25 cellular contexts compared by ENCODE assay signal in the genomic region with DNA sequence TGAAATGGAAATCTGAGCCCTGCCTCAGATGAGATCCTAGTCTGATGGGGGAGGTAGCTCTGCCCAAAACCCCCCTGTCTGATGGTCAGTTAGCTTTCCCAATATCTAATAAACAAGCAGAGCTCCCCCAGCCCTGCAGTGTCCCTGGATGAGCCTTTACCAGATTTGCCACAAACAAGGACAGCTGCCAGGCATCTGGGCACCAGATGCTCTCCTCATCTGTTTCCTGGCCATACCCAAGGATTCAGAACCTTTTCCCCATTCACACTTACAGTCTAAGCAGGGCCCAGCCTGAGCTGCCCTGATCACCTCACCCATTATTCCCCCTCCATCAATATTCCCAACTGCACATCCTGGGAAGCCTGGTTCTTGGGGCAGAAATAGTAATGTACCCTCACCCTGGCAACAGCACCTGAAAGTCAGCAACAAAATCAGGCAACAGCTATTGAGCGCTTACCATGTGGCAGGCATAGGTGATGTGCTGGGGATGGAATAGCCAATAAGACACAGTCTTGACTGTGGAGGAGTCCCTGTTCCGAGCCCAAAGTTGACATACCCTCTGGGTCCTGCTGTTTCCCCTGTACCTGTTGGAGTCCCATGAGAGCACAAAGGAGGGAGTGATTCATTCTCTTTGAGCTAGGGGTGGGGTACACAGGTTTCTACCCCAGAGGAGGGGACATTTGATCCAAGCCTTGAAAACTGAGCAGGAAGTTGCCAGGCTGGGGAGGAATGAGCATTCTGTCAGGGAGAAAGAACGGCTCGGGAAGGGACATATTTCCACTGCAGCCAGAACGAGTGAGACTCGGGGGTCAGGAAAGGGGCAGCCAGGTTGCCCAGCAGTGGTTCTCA.
"Had no signal": no experiment of that assay in that cellular context is flagged by ENCODE, and none has a peak within 500 bp of the region (broad histone marks: within the 10 kb centered on the region; RNA-seq: fewer than 3 reads in every experiment).

No MANE protein-coding gene starts in this region.

- H3K4me1 ChIP-seq: esophagus squamous epithelium, pancreas, psoas muscle, right atrium auricular region, spleen, vagina had no signal

- H3K36me3 Mint-ChIP-seq: activated naive CD4-positive, alpha-beta T cell treated with anti-CD3 and anti-CD28 coated beads, Interleukin-2, amount 50 U/mL, for 72 hours; immature natural killer cell; memory B cell; natural killer cell treated with Interleukin-12 subunit alpha and Interleukin-12 subunit beta and Interleukin-15 and Interleukin-18, amount 100 ng/mL, for 72 hours; type B pancreatic cell had no signal

- ATAC-seq: activated CD4-positive, alpha-beta T cell treated with anti-CD3 and anti-CD28 coated beads for 36 hours; activated naive CD4-positive, alpha-beta T cell treated with anti-CD3 and anti-CD28 coated beads, Interleukin-2, amount 50 U/mL, for 72 hours; activated T-helper 17 cell treated with anti-CD3 and anti-CD28 coated beads, Interleukin-2, amount 50 U/mL, for 72 hours; effector memory CD8-positive, alpha-beta T cell; natural killer cell treated with Interleukin-12 subunit alpha and Interleukin-12 subunit beta and Interleukin-15 and Interleukin-18, amount 100 ng/mL, for 72 hours; pancreas; psoas muscle had no signal

- H3K9me3 Mint-ChIP-seq: activated naive CD4-positive, alpha-beta T cell treated with anti-CD3 and anti-CD28 coated beads, Interleukin-2, amount 50 U/mL, for 72 hours; activated T-cell treated with anti-CD3 and anti-CD28 coated beads, Interleukin-2, amount 50 U/mL, for 24 hours; activated T-helper 17 cell treated with anti-CD3 and anti-CD28 coated beads, Interleukin-2, amount 50 U/mL, for 72 hours; effector memory CD8-positive, alpha-beta T cell; immature natural killer cell; natural killer cell treated with Interleukin-12 subunit alpha and Interleukin-12 subunit beta and Interleukin-15 and Interleukin-18, amount 100 ng/mL, for 72 hours; type B pancreatic cell had no signal

- H3K4me3 Mint-ChIP-seq: activated B cell treated with CpG ODN at 0.5 μM for 24 hours; activated CD4-positive, alpha-beta T cell treated with anti-CD3 and anti-CD28 coated beads for 36 hours; activated T-cell treated with anti-CD3 and anti-CD28 coated beads, Interleukin-2, amount 50 U/mL, for 24 hours; activated T-helper 17 cell treated with anti-CD3 and anti-CD28 coated beads, Interleukin-2, amount 50 U/mL, for 72 hours; effector memory CD8-positive, alpha-beta T cell; immature natural killer cell; memory B cell; natural killer cell treated with Interleukin-12 subunit alpha and Interleukin-12 subunit beta and Interleukin-15 and Interleukin-18, amount 100 ng/mL, for 72 hours; type B pancreatic cell had no signal

- H3K27me3 ChIP-seq: brain microvascular endothelial cell, pancreas, right atrium auricular region, vagina had no signal

- H3K27ac Mint-ChIP-seq: activated B cell treated with CpG ODN at 0.5 μM for 24 hours; activated CD4-positive, alpha-beta T cell treated with anti-CD3 and anti-CD28 coated beads for 36 hours; activated T-cell treated with anti-CD3 and anti-CD28 coated beads, Interleukin-2, amount 50 U/mL, for 24 hours; activated T-helper 17 cell treated with anti-CD3 and anti-CD28 coated beads, Interleukin-2, amount 50 U/mL, for 72 hours; effector memory CD8-positive, alpha-beta T cell; immature natural killer cell; memory B cell; natural killer cell treated with Interleukin-12 subunit alpha and Interleukin-12 subunit beta and Interleukin-15 and Interleukin-18, amount 100 ng/mL, for 72 hours; type B pancreatic cell had no signal

- H3K4me3 ChIP-seq: esophagus squamous epithelium, pancreas, psoas muscle, right atrium auricular region, spleen, thoracic aorta, vagina had no signal

- H3K4me1 Mint-ChIP-seq: activated B cell treated with CpG ODN at 0.5 μM for 24 hours; activated CD4-positive, alpha-beta T cell treated with anti-CD3 and anti-CD28 coated beads for 36 hours; activated T-helper 17 cell treated with anti-CD3 and anti-CD28 coated beads, Interleukin-2, amount 50 U/mL, for 72 hours; immature natural killer cell; memory B cell had no signal

- DNase-seq: activated B cell treated with CpG ODN at 0.5 μM for 24 hours; activated CD4-positive, alpha-beta T cell treated with anti-CD3 and anti-CD28 coated beads for 36 hours; activated CD4-positive, alpha-beta T cell treated with anti-CD3 and anti-CD28 coated beads, Interleukin-2, amount 50 U/mL, for 4 hours; activated CD8-positive, alpha-beta memory T cell treated with anti-CD3 and anti-CD28 coated beads, Interleukin-2, amount 50 U/mL, for 4 hours; activated T-cell treated with anti-CD3 and anti-CD28 coated beads, Interleukin-2, amount 50 U/mL, for 24 hours; aorta; brain microvascular endothelial cell; caudate nucleus; effector memory CD8-positive, alpha-beta T cell; esophagus squamous epithelium; immature natural killer cell; pancreas; psoas muscle; spleen; stimulated activated CD4-positive, alpha-beta T cell treated with anti-CD3 and anti-CD28 coated beads, Interleukin-4, amount 100 ng/mL, for 1 hour; stimulated activated naive CD4-positive, alpha-beta T cell treated with Interleukin-2 at 50 U/mL for 16 hours; T1000 had no signal

- H3K36me3 ChIP-seq: brain microvascular endothelial cell, esophagus squamous epithelium, pancreas, right atrium auricular region, spleen, thoracic aorta, vagina had no signal

- H3K9me3 ChIP-seq: esophagus squamous epithelium, pancreas, psoas muscle, right atrium auricular region, thoracic aorta, vagina had no signal

- H3K27ac ChIP-seq: brain microvascular endothelial cell, esophagus squamous epithelium, pancreas, psoas muscle, right atrium auricular region, spleen, thoracic aorta, vagina had no signal
